In the genomic region with DNA sequence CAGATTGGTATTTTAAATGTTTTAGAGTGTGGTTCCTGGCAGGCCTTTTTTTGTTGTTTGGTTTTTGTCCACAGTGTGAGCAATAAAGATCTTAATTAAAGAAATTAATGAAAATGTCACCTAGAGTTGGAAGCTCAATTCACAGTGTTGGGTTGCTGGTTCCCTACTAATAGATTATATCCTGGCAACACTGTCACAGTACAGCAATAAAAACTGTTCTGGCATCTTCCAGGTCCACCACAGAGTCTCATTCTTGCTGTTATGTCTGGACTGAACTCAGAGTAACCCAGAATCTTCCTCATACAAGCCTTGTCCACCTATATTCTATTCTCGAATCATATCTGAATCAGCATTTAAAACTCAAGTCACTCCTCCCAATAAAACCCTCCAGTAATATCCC, we compare ENCODE assay signal across 35 cellular contexts.
"Had no signal": no experiment of that assay in that cellular context is flagged by ENCODE, and none has a peak within 500 bp of the region (broad histone marks: within the 10 kb centered on the region; RNA-seq: fewer than 3 reads in every experiment).

No MANE protein-coding gene starts in this region.

- H3K4me3 ChIP-seq: MG63 had no signal

- H3K27ac ChIP-seq: KMS-11 had no signal

- H3K36me3 ChIP-seq: MG63 had no signal

- H3K27me3 ChIP-seq: MG63 had no signal

- H3K9me3 ChIP-seq: MG63 had no signal

- DNase-seq: Kasumi-1, KG1, MG63, MM.1S, MV-4-11, NCI-H1048, NCI-H1092, NCI-H1092 treated with DMSO at 0.1 percent for 48 hours, NCI-H1105, NCI-H1105 treated with DMSO at 0.1 percent for 48 hours, NCI-H1417, NCI-H1417 treated with DMSO at 0.1 percent for 48 hours, NCI-H1436, NCI-H1436 treated with DMSO at 0.1 percent for 48 hours, NCI-H146, NCI-H1694, NCI-H1694 treated with DMSO at 0.1 percent for 48 hours, NCI-H187, NCI-H187 treated with DMSO at 0.1 percent for 48 hours, NCI-H1930, NCI-H2029, NCI-H2029 treated with DMSO at 0.1 percent for 48 hours, NCI-H2081, NCI-H2081 treated with DMSO at 0.1 percent for 48 hours, NCI-H2107, NCI-H2171, NCI-H2171 treated with DMSO at 0.1 percent for 48 hours, NCI-H2227 treated with DMSO at 0.1 percent for 48 hours, NCI-H226, NCI-H345, NCI-H446, NCI-H446 treated with DMSO at 0.1 percent for 48 hours, NCI-H510A, NCI-H510A treated with DMSO at 0.1 percent for 48 hours had no signal
